30 cellular contexts compared by ENCODE assay signal in the genomic region with DNA sequence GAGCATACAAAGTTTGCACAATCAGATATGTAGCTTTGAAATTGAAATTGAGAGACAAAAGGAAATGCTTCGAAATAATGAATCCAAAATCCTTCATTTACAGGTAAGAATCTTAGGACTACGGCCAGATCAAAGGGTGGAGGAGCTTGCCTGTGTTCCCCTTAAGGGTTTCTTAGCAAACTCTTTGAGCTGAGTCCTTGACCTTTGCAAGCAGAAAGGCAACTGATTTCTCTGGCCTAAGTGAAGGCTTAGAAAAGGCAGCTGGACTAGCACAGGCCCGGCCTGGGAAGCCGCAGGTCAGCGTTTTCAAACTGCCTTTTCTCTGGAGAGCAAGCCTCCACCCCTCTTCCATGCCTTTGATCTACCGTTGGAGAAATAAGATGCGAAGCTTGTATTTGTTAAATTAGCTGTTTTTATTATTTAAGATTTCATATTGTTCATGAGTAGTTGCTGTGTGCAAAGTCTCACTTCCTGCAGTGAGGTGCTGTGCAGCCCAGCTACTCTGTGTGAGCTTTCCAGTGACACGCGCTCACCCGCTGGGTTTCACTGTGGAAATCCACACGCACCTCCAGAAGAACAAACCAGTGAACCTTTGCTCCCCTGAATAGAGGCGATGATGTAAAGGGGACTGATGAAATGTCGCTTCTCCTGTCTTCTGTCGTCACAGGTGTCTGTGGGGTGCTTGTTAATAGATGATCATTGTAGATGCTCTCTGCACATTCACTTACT. TPM values are rescaled to one million over a fixed set of nuclear protein-coding genes. Genes with fewer than 3 reads are reported as not detected.
DNase-seq lines count a peak whose midpoint lies in the region; ATAC-seq, FAIRE-seq and TF ChIP-seq lines count a peak whose summit lies in the region.
"Had no signal": no experiment of that assay in that cellular context is flagged by ENCODE, and none has a peak within 500 bp of the region (broad histone marks: within the 10 kb centered on the region; RNA-seq: fewer than 3 reads in every experiment).

No MANE protein-coding gene starts in this region.

- ATAC-seq in activated naive CD8-positive, alpha-beta T cell treated with anti-CD3 and anti-CD28 coated beads, Interleukin-2, amount 50 U/mL, for 24 hours = no peak
- ATAC-seq in left lung (peak; percentile 80), omental fat pad (ENCODE audit: low FRiP score) (no peak)
- ATAC-seq in stimulated activated naive B cell treated with anti-CD40 and anti-IgM and Interleukin-4, amounts not matched to agents 10 μg/mL and 1 μg/mL and 100 μg/mL, for 72 hours (replicated peaks) = no peak
- ATAC-seq: CD8-positive, alpha-beta T cell had no signal

- intact Hi-C loops in left lung (cut with DNase I) = no loop called here

- FAIRE-seq in H54 (lab: Jason Lieb, UNC) = no peak

- H3K9me3 Mint-ChIP-seq in activated naive CD8-positive, alpha-beta T cell (ENCODE audit: low read depth) = no peaks in the 10 kb centered on the region
- no peaks in the 10 kb centered on the region for H3K9me3 Mint-ChIP-seq in activated naive CD8-positive, alpha-beta T cell treated with anti-CD3 and anti-CD28 coated beads, Interleukin-2, amount 50 U/mL, for 24 hours
- H3K9me3 Mint-ChIP-seq in IgD-negative memory B cell = no peaks in the 10 kb centered on the region
- no peaks in the 10 kb centered on the region for H3K9me3 Mint-ChIP-seq in stimulated activated naive B cell treated with anti-CD40 and anti-IgM and Interleukin-4, amounts not matched to agents 10 μg/mL and 1 μg/mL and 100 μg/mL, for 72 hours
- H3K9me3 Mint-ChIP-seq: activated naive CD4-positive, alpha-beta T cell treated with anti-CD3 and anti-CD28 coated beads for 36 hours; CD8-positive, alpha-beta T cell; nephron progenitor cell; T-helper 2 cell treated with Interferon-gamma antibody and Interleukin-4, amounts not matched to agents 5 μg/mL and 100 μg/mL, for 36 hours had no signal

- no peak for DNase-seq in activated naive CD8-positive, alpha-beta T cell treated with anti-CD3 and anti-CD28 coated beads, Interleukin-2, amount 50 U/mL, for 24 hours
- DNase-seq in left lung (no peak), H54 (ENCODE audit: insufficient read length, low spot score) (no peak), omental fat pad (ENCODE audit: low spot score) (no peak), NCI-H1417 (lab: John Stamatoyannopoulos, UW) (no peak)
- DNase-seq in stimulated activated naive B cell treated with anti-CD40 and anti-IgM and Interleukin-4, amounts not matched to agents 10 μg/mL and 1 μg/mL and 100 μg/mL, for 72 hours = no peak
- DNase-seq: activated CD4-positive, alpha-beta T cell treated with anti-CD3 and anti-CD28 coated beads for 4 hours; activated naive CD4-positive, alpha-beta T cell treated with anti-CD3 and anti-CD28 coated beads for 36 hours; activated T-cell treated with anti-CD3 and anti-CD28 coated beads, Interleukin-2, amount 50 U/mL, for 1 hour; AML-193; anterior cingulate cortex; CD8-positive, alpha-beta T cell; DMS 273 treated with DMSO at 0.1 percent for 48 hours; foreskin melanocyte; HCEC 1CT; NCI-H1694 treated with DMSO at 0.1 percent for 48 hours; NCI-H446; NCI-H748 treated with DMSO at 0.1 percent for 48 hours; nephron progenitor cell; SHP77 treated with DMSO at 0.1 percent for 48 hours; stimulated activated CD4-positive, alpha-beta T cell treated with anti-CD3 and anti-CD28 coated beads, Interleukin-1b, Interleukin-23, amount 100 ng/mL, for 48 hours; stomach had no signal

- no peak for TF ChIP-seq POLR2A in H54 (IDR thresholded peaks at IDR 0.05; ENCODE audit: low read depth, low read length)

- H3K36me3 ChIP-seq in left lung = peaks cover 0 to 82% of the 10 kb centered on the region in 2 donors
- H3K36me3 ChIP-seq: breast epithelium, right atrium auricular region had no signal

- H3K9me3 ChIP-seq in left lung = no peaks in the 10 kb centered on the region
- H3K9me3 ChIP-seq: breast epithelium, Peyer's patch, right atrium auricular region, stomach had no signal

- H3K27ac ChIP-seq in left lung = no peak overlapping the region
- H3K27ac ChIP-seq: breast epithelium, parathyroid adenoma, right atrium auricular region, stomach had no signal

- no peaks in the 10 kb centered on the region for H3K27me3 ChIP-seq in left lung
- H3K27me3 ChIP-seq: breast epithelium, Peyer's patch, right atrium auricular region, stomach had no signal

- H3K4me3 Mint-ChIP-seq in activated naive CD8-positive, alpha-beta T cell = no peak overlapping the region
- H3K4me3 Mint-ChIP-seq in activated naive CD8-positive, alpha-beta T cell treated with anti-CD3 and anti-CD28 coated beads, Interleukin-2, amount 50 U/mL, for 24 hours = no peak overlapping the region
- peak overlapping the region; percentile 3 to 65 (median 40) for H3K4me3 Mint-ChIP-seq in IgD-negative memory B cell
- peak overlapping the region in 1 of 2 donors; percentile 10 for H3K4me3 Mint-ChIP-seq in stimulated activated naive B cell treated with anti-CD40 and anti-IgM and Interleukin-4, amounts not matched to agents 10 μg/mL and 1 μg/mL and 100 μg/mL, for 72 hours
- H3K4me3 Mint-ChIP-seq: activated naive CD4-positive, alpha-beta T cell treated with anti-CD3 and anti-CD28 coated beads for 36 hours; CD8-positive, alpha-beta T cell; nephron progenitor cell; T-helper 2 cell treated with Interferon-gamma antibody and Interleukin-4, amounts not matched to agents 5 μg/mL and 100 μg/mL, for 36 hours had no signal

- H3K4me1 ChIP-seq in left lung = peaks cover 8 to 10% of the 10 kb centered on the region in 2 donors
- H3K4me1 ChIP-seq: breast epithelium, parathyroid adenoma had no signal

- peak overlapping the region; percentile 67 for H3K27ac Mint-ChIP-seq in activated naive CD8-positive, alpha-beta T cell
- H3K27ac Mint-ChIP-seq in activated naive CD8-positive, alpha-beta T cell treated with anti-CD3 and anti-CD28 coated beads, Interleukin-2, amount 50 U/mL, for 24 hours = no peak overlapping the region
- peak overlapping the region; percentile 33 to 83 (median 76) for H3K27ac Mint-ChIP-seq in IgD-negative memory B cell
- peak overlapping the region; percentile 85 for H3K27ac Mint-ChIP-seq in stimulated activated naive B cell treated with anti-CD40 and anti-IgM and Interleukin-4, amounts not matched to agents 10 μg/mL and 1 μg/mL and 100 μg/mL, for 72 hours
- H3K27ac Mint-ChIP-seq: CD8-positive, alpha-beta T cell; T-helper 2 cell treated with Interferon-gamma antibody and Interleukin-4, amounts not matched to agents 5 μg/mL and 100 μg/mL, for 36 hours had no signal

- H3K27me3 Mint-ChIP-seq in activated naive CD8-positive, alpha-beta T cell = no peaks in the 10 kb centered on the region
- H3K27me3 Mint-ChIP-seq in activated naive CD8-positive, alpha-beta T cell treated with anti-CD3 and anti-CD28 coated beads, Interleukin-2, amount 50 U/mL, for 24 hours = no peaks in the 10 kb centered on the region
- H3K27me3 Mint-ChIP-seq in IgD-negative memory B cell = no peaks in the 10 kb centered on the region
- H3K27me3 Mint-ChIP-seq in stimulated activated naive B cell treated with anti-CD40 and anti-IgM and Interleukin-4, amounts not matched to agents 10 μg/mL and 1 μg/mL and 100 μg/mL, for 72 hours = no peaks in the 10 kb centered on the region

- peaks cover 12% of the 10 kb centered on the region for H3K36me3 Mint-ChIP-seq in activated naive CD8-positive, alpha-beta T cell
- peaks cover 46% of the 10 kb centered on the region for H3K36me3 Mint-ChIP-seq in activated naive CD8-positive, alpha-beta T cell treated with anti-CD3 and anti-CD28 coated beads, Interleukin-2, amount 50 U/mL, for 24 hours (ENCODE audit: low read depth)
- H3K36me3 Mint-ChIP-seq in IgD-negative memory B cell = peaks cover 16% of the 10 kb centered on the region
- peaks cover 59 to 60% of the 10 kb centered on the region in 2 donors for H3K36me3 Mint-ChIP-seq in stimulated activated naive B cell treated with anti-CD40 and anti-IgM and Interleukin-4, amounts not matched to agents 10 μg/mL and 1 μg/mL and 100 μg/mL, for 72 hours

- no peak overlapping the region for H3K4me3 ChIP-seq in left lung
- H3K4me3 ChIP-seq: breast epithelium, Peyer's patch, right atrium auricular region, smooth muscle cell, stomach had no signal

- H3K4me1 Mint-ChIP-seq in activated naive CD8-positive, alpha-beta T cell (ENCODE audit: low read depth) = peaks cover 20% of the 10 kb centered on the region
- H3K4me1 Mint-ChIP-seq in activated naive CD8-positive, alpha-beta T cell treated with anti-CD3 and anti-CD28 coated beads, Interleukin-2, amount 50 U/mL, for 24 hours = peaks cover 34% of the 10 kb centered on the region
- H3K4me1 Mint-ChIP-seq in IgD-negative memory B cell = peaks cover 28 to 46% (median 37%) of the 10 kb centered on the region in 3 donors
- peaks cover 42 to 77% of the 10 kb centered on the region in 2 donors for H3K4me1 Mint-ChIP-seq in stimulated activated naive B cell treated with anti-CD40 and anti-IgM and Interleukin-4, amounts not matched to agents 10 μg/mL and 1 μg/mL and 100 μg/mL, for 72 hours

- TF ChIP-seq CTCF in left lung (IDR thresholded peaks at IDR 0.05) (no peak), omental fat pad (IDR thresholded peaks at IDR 0.05) (no peak)

RNA-seq across cellular contexts. Expression of a gene that starts 25.0 kb away (rescaled TPM):
- 15.0 TPM for polyA plus RNA-seq in IgD-negative memory B cell
- total RNA-seq in left lung = 10 to 100 TPM; 16.9 to 23.2 TPM
- total RNA-seq in omental fat pad = 1 to 10 TPM in 2 of 4 donors, under 1 TPM in 2; 0.72 to 2.7 (median 1.7) TPM

Comparison
In these comparisons a context has a peak if more than half of its experiments do, and no peak if none do; other contexts are left out.
1. H3K4me3 Mint-ChIP-seq: peak in IgD-negative memory B cell (4 of 4); none in activated naive CD8-positive, alpha-beta T cell (single experiment) and activated naive CD8-positive, alpha-beta T cell treated with anti-CD3 and anti-CD28 coated beads, Interleukin-2, amount 50 U/mL, for 24 hours (single experiment).
2. RNA of a gene that starts 25.0 kb away (total RNA-seq): 16.9 to 23.2 TPM in left lung; 0.72 to 2.7 TPM in omental fat pad; every median in the first group is over 4 times any median in the second.